ENCODE assay signal across 21 cellular contexts in genomic region chr11:119704849-119705248, GRCh38.
"Had no signal": no experiment of that assay in that cellular context is flagged by ENCODE, and none has a peak within 500 bp of the region (broad histone marks: within the 10 kb centered on the region; RNA-seq: fewer than 3 reads in every experiment).

No MANE protein-coding gene starts in this region.

- H3K27ac Mint-ChIP-seq: activated CD8-positive, alpha-beta T cell treated with anti-CD3 and anti-CD28 coated beads, Interleukin-2, amount 10 ng/mL, durations not matched to agents 7 days and 5 days; activated naive CD4-positive, alpha-beta T cell treated with anti-CD3 and anti-CD28 coated beads for 36 hours; activated T-cell treated with anti-CD3 and anti-CD28 coated beads, Interleukin-2, amount 50 U/mL, for 24 hours; mesothelial cell of epicardium had no signal

- H3K27me3 ChIP-seq: brain microvascular endothelial cell, right atrium auricular region, tibial artery had no signal

- H3K27ac ChIP-seq: brain microvascular endothelial cell, prostate gland, right atrium auricular region, tibial artery had no signal

- H3K9me3 ChIP-seq: prostate gland, right atrium auricular region, tibial artery had no signal

- H3K4me3 Mint-ChIP-seq: activated CD8-positive, alpha-beta T cell treated with anti-CD3 and anti-CD28 coated beads, Interleukin-2, amount 10 ng/mL, durations not matched to agents 7 days and 5 days; activated naive CD4-positive, alpha-beta T cell treated with anti-CD3 and anti-CD28 coated beads for 36 hours; activated T-cell treated with anti-CD3 and anti-CD28 coated beads, Interleukin-2, amount 50 U/mL, for 24 hours; mesothelial cell of epicardium; nephron progenitor cell had no signal

- H3K36me3 Mint-ChIP-seq: mesothelial cell of epicardium had no signal

- H3K9me3 Mint-ChIP-seq: activated naive CD4-positive, alpha-beta T cell treated with anti-CD3 and anti-CD28 coated beads for 36 hours; activated T-cell treated with anti-CD3 and anti-CD28 coated beads, Interleukin-2, amount 50 U/mL, for 24 hours; mesothelial cell of epicardium; nephron progenitor cell had no signal

- ATAC-seq: activated CD8-positive, alpha-beta T cell treated with anti-CD3 and anti-CD28 coated beads, Interleukin-2, amount 10 ng/mL, durations not matched to agents 7 days and 5 days; left lobe of liver; SK-N-SH treated with all-trans-retinoic acid at 6 μM for 48 hours; stimulated activated naive CD8-positive, alpha-beta T cell treated with anti-CD3 and anti-CD28 coated beads, Interleukin-15, Interleukin-2, amounts not matched to agents 100 U/mL and 50 U/mL, for 24 hours had no signal

- H3K4me3 ChIP-seq: lung, prostate gland, right atrium auricular region, tibial artery had no signal

- H3K36me3 ChIP-seq: brain microvascular endothelial cell, prostate gland, right atrium auricular region, tibial artery had no signal

- DNase-seq: activated CD4-positive, alpha-beta T cell treated with anti-CD3 and anti-CD28 coated beads for 48 hours; activated CD4-positive, CD25-positive, alpha-beta regulatory T cell; activated CD8-positive, alpha-beta T cell treated with anti-CD3 and anti-CD28 coated beads, Interleukin-2, amount 10 ng/mL, durations not matched to agents 7 days and 5 days; activated naive CD4-positive, alpha-beta T cell treated with anti-CD3 and anti-CD28 coated beads for 36 hours; activated T-cell treated with anti-CD3 and anti-CD28 coated beads, Interleukin-2, amount 50 U/mL, for 24 hours; anterior cingulate cortex; brain microvascular endothelial cell; cortex of kidney; effector CD8-positive, alpha-beta T cell; foreskin fibroblast; hypothalamus; nephron progenitor cell; stimulated activated naive CD8-positive, alpha-beta T cell treated with anti-CD3 and anti-CD28 coated beads, Interleukin-15, Interleukin-2, amounts not matched to agents 100 U/mL and 50 U/mL, for 24 hours; substantia nigra; tibial artery had no signal
